Comparison of ENCODE assay signal across 18 cellular contexts in genomic region chr1:10544239-10544638, GRCh38.
"Had no signal": no experiment of that assay in that cellular context is flagged by ENCODE, and none has a peak within 500 bp of the region (broad histone marks: within the 10 kb centered on the region; RNA-seq: fewer than 3 reads in every experiment).

No MANE protein-coding gene starts in this region.

- H3K36me3 ChIP-seq: cardiac muscle cell, uterus had no signal

- ATAC-seq: mucosa of descending colon had no signal

- H3K4me1 Mint-ChIP-seq: memory B cell had no signal

- H3K27me3 ChIP-seq: cardiac muscle cell, hepatocyte, neutrophil, spleen, tibial nerve, uterus had no signal

- H3K9me3 Mint-ChIP-seq: activated CD4-positive, alpha-beta memory T cell treated with anti-CD3 and anti-CD28 coated beads for 36 hours; activated naive CD4-positive, alpha-beta T cell treated with anti-CD3 and anti-CD28 coated beads, Interleukin-2, amount 50 U/mL, for 24 hours; activated T-cell treated with anti-CD3 and anti-CD28 coated beads, Interleukin-2, amount 50 U/mL, for 24 hours; memory B cell; naive B cell had no signal

- DNase-seq: activated CD4-positive, alpha-beta memory T cell treated with anti-CD3 and anti-CD28 coated beads for 36 hours; activated effector memory CD4-positive, alpha-beta T cell treated with Interleukin-2 at 50 U/mL for 16 hours; activated T-cell treated with anti-CD3 and anti-CD28 coated beads, Interleukin-2, amount 50 U/mL, for 24 hours; amygdala; foreskin fibroblast; mucosa of descending colon; naive B cell; posterior cingulate gyrus; spleen; stimulated activated CD4-positive, alpha-beta T cell treated with anti-CD3 and anti-CD28 coated beads, Interleukin-4, amount 100 ng/mL, for 4 hours; stimulated activated naive CD4-positive, alpha-beta T cell treated with Interleukin-2 at 50 U/mL for 16 hours; uterus had no signal

- H3K27ac ChIP-seq: cardiac muscle cell, hepatocyte, neutrophil, spleen, tibial nerve, uterus had no signal

- H3K27me3 Mint-ChIP-seq: activated CD4-positive, alpha-beta memory T cell treated with anti-CD3 and anti-CD28 coated beads for 36 hours; activated naive CD4-positive, alpha-beta T cell treated with anti-CD3 and anti-CD28 coated beads, Interleukin-2, amount 50 U/mL, for 24 hours; activated T-cell treated with anti-CD3 and anti-CD28 coated beads, Interleukin-2, amount 50 U/mL, for 24 hours; memory B cell; naive B cell had no signal

- H3K9me3 ChIP-seq: mucosa of descending colon, neutrophil, spleen, tibial nerve, uterus had no signal

- H3K27ac Mint-ChIP-seq: activated CD4-positive, alpha-beta memory T cell treated with anti-CD3 and anti-CD28 coated beads for 36 hours; activated naive CD4-positive, alpha-beta T cell treated with anti-CD3 and anti-CD28 coated beads, Interleukin-2, amount 50 U/mL, for 24 hours; activated T-cell treated with anti-CD3 and anti-CD28 coated beads, Interleukin-2, amount 50 U/mL, for 24 hours; memory B cell had no signal

- H3K4me3 Mint-ChIP-seq: activated CD4-positive, alpha-beta memory T cell treated with anti-CD3 and anti-CD28 coated beads for 36 hours; activated naive CD4-positive, alpha-beta T cell treated with anti-CD3 and anti-CD28 coated beads, Interleukin-2, amount 50 U/mL, for 24 hours; activated T-cell treated with anti-CD3 and anti-CD28 coated beads, Interleukin-2, amount 50 U/mL, for 24 hours; memory B cell had no signal

- H3K4me3 ChIP-seq: cardiac muscle cell, hepatocyte, mucosa of descending colon, spleen, tibial nerve, uterus had no signal
